Comparison of ENCODE assay signal across 32 cellular contexts in the genomic region with DNA sequence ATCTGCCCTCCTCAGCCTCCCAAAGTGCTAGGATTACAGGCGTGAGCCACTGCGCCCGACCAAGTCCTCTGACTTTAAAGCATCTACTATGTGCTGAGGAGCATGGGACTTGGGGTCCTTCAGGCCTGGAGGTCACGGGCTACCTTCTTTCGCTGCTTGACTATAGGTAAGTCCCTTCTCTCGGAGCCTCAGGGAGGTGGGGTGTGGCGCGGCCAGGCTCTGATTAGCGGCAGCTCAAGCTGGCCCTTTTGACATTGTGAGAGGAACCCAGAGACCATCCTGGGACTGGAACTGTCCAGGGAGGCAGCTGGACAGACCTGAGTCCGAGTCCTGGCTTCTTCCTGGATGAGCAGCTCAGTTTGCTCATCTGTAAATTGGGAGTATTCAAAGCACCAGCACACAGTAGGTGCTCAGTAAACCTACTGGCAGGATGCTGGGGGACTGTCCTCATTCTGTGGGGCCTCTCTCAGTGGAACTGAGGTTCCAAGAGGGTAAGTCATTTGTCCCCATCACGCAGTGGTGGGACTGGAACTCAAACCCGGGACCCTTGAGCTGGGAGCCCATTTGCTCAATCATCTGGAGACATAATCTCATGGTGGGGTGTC. TPM values are rescaled to one million over a fixed set of nuclear protein-coding genes. Genes with fewer than 3 reads are reported as not detected.
A peak's percentile ranks its signal among the peaks of the same experiment; 100 is the strongest.
DNase-seq lines count a peak whose midpoint lies in the region; ATAC-seq and TF ChIP-seq lines count a peak whose summit lies in the region.
"Had no signal": no experiment of that assay in that cellular context is flagged by ENCODE, and none has a peak within 500 bp of the region (broad histone marks: within the 10 kb centered on the region; RNA-seq: fewer than 3 reads in every experiment).

No MANE protein-coding gene starts in this region.

- H3K4me3 ChIP-seq in GM06990 (replicated peaks; ENCODE audit: low read depth, low read length) (peak overlapping the region; percentile 81), mononuclear cell (ENCODE audit: low read length) (peak overlapping the region; percentile 12)
- H3K4me3 ChIP-seq: lower lobe of right lung, mucosa of descending colon had no signal

- DNase-seq in GM06990 (ENCODE audit: extremely low read depth, insufficient read length): peak; percentile 68
- no peak for DNase-seq in AG08396 (ENCODE audit: low spot score)
- DNase-seq: activated CD4-positive, alpha-beta memory T cell treated with anti-CD3 and anti-CD28 coated beads, Interleukin-2, amount 10 ng/mL, durations not matched to agents 7 days and 5 days; activated naive CD4-positive, alpha-beta T cell treated with anti-CD3 and anti-CD28 coated beads, Interleukin-2, amount 50 U/mL, for 16 hours; amygdala; brain microvascular endothelial cell; C1 segment of cervical spinal cord; DMS79; GOT3; HFFc6; KBM-7; lower lobe of right lung; NCI-H1092 treated with DMSO at 0.1 percent for 48 hours; NCI-H187; NCI-H2171; NCI-H82; stimulated activated CD4-positive, alpha-beta T cell treated with anti-CD3 and anti-CD28 coated beads, Interleukin-4, amount 100 ng/mL, for 24 hours; substantia nigra; trophoblast cell had no signal

- H3K9me3 ChIP-seq in mononuclear cell (ENCODE audit: low read depth, low read length): no peaks in the 10 kb centered on the region
- H3K9me3 ChIP-seq: lower lobe of right lung, mucosa of descending colon had no signal

- H3K4me1 ChIP-seq in mononuclear cell (ENCODE audit: insufficient read depth, low read length): peaks cover 75% of the 10 kb centered on the region

- TF ChIP-seq POLR2A in GM18505 (IDR thresholded peaks at IDR 0.05; ENCODE audit: borderline replicate concordance, extremely low read depth, insufficient read depth, insufficient read length): peak; percentile 26

- no peak for TF ChIP-seq CTCF in GM06990 (IDR thresholded peaks at IDR 0.05; ENCODE audit: insufficient read depth, low read length, poor library complexity, severe bottlenecking)

- ATAC-seq in GM18505 (IDR thresholded peaks at IDR 0.05; ENCODE audit: unreplicated experiment): no peak
- no peak for ATAC-seq in HG02678 (IDR thresholded peaks at IDR 0.05; ENCODE audit: unreplicated experiment)
- ATAC-seq: lower lobe of right lung; natural killer cell treated with Interleukin-12 subunit alpha and Interleukin-12 subunit beta and Interleukin-15 and Interleukin-18, amount 100 ng/mL, for 72 hours had no signal

- H3K36me3 ChIP-seq in GM06990 (ENCODE audit: control insufficient read depth, insufficient read depth, low read length): peaks cover 24% of the 10 kb centered on the region
- H3K36me3 ChIP-seq: brain microvascular endothelial cell, lower lobe of right lung had no signal

- H3K27me3 ChIP-seq in GM06990 (replicated peaks; ENCODE audit: control insufficient read depth, insufficient read depth, low read length) (no peaks in the 10 kb centered on the region), mononuclear cell (ENCODE audit: insufficient read depth, low read length) (no peaks in the 10 kb centered on the region)
- H3K27me3 ChIP-seq: brain microvascular endothelial cell had no signal

RNA-seq across cellular contexts. Expression of gene FCER2, which starts 0.8 kb away (rescaled TPM):
- 25.4 TPM for total RNA-seq in mononuclear cell
- total RNA-seq: chondrocyte, frontal cortex, HFFc6, HT-29, M059J, NCI-H460, osteoblast, pulmonary artery endothelial cell had no signal

RNA-seq across cellular contexts. Expression of gene TRAPPC5, which starts 20.5 kb away (rescaled TPM):
- total RNA-seq in mononuclear cell: 25.5 TPM

RNA-seq across cellular contexts. Expression of gene MCEMP1, which starts 24.3 kb away (rescaled TPM):
- total RNA-seq in mononuclear cell: 1.8 TPM
- total RNA-seq: activated CD4-positive, alpha-beta memory T cell treated with anti-CD3 and anti-CD28 coated beads, Interleukin-2, amount 10 ng/mL, durations not matched to agents 7 days and 5 days; activated T-helper 2 cell treated with anti-CD3 and anti-CD28 coated beads, Interferon-gamma antibody, Interleukin-2, Interleukin-4, amounts not matched to agents 10 μg/mL and 5 μg/mL and 100 μg/mL, durations not matched to agents 14 hours and 24 hours and 36 hours; chondrocyte; frontal cortex; HFFc6; HT-29; M059J; natural killer cell treated with Interleukin-12 subunit alpha and Interleukin-12 subunit beta and Interleukin-15 and Interleukin-18, amount 100 ng/mL, for 72 hours; NCI-H460; osteoblast; pulmonary artery endothelial cell had no signal

RNA-seq across cellular contexts. Expression of gene CLEC4G, which starts 30.8 kb away (rescaled TPM):
- total RNA-seq in mononuclear cell: 0.63 TPM
- total RNA-seq: activated CD4-positive, alpha-beta memory T cell treated with anti-CD3 and anti-CD28 coated beads, Interleukin-2, amount 10 ng/mL, durations not matched to agents 7 days and 5 days; activated T-helper 2 cell treated with anti-CD3 and anti-CD28 coated beads, Interferon-gamma antibody, Interleukin-2, Interleukin-4, amounts not matched to agents 10 μg/mL and 5 μg/mL and 100 μg/mL, durations not matched to agents 14 hours and 24 hours and 36 hours; chondrocyte; HFFc6; HT-29; M059J; natural killer cell treated with Interleukin-12 subunit alpha and Interleukin-12 subunit beta and Interleukin-15 and Interleukin-18, amount 100 ng/mL, for 72 hours; NCI-H460; osteoblast; pulmonary artery endothelial cell had no signal

RNA-seq across cellular contexts. Expression of gene RETN, which starts 32.3 kb away (rescaled TPM):
- total RNA-seq in mononuclear cell: 47.2 TPM
- total RNA-seq: activated CD4-positive, alpha-beta memory T cell treated with anti-CD3 and anti-CD28 coated beads, Interleukin-2, amount 10 ng/mL, durations not matched to agents 7 days and 5 days; activated T-helper 2 cell treated with anti-CD3 and anti-CD28 coated beads, Interferon-gamma antibody, Interleukin-2, Interleukin-4, amounts not matched to agents 10 μg/mL and 5 μg/mL and 100 μg/mL, durations not matched to agents 14 hours and 24 hours and 36 hours; chondrocyte; frontal cortex; HFFc6; HT-29; M059J; mucosa of descending colon; natural killer cell treated with Interleukin-12 subunit alpha and Interleukin-12 subunit beta and Interleukin-15 and Interleukin-18, amount 100 ng/mL, for 72 hours; NCI-H460; osteoblast; pulmonary artery endothelial cell had no signal
